In the genomic region with DNA sequence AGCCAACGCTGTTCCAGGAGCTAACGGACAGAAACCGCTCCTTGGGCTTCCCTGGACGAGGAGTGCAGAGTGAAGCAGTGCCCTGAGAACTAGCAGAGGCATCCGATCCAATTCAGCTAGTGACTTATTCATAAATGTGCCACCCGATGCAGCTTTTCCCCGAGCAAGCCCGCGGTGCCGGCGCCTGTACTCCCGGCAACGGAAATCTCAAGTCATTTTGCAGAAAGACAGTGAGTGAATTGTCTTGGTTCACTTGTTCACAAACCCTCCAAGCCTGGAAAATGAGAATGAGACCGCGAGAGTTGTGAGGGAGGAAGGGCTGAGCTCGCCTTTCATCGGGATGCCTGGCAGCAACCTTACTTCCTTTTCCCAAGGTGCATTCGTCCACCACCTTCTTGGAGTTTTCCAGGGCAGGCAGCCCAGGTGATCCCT, we compare ENCODE assay signal across 16 cellular contexts.
DNase-seq lines count a peak whose midpoint lies in the region; ATAC-seq, FAIRE-seq and TF ChIP-seq lines count a peak whose summit lies in the region.
"Had no signal": no experiment of that assay in that cellular context is flagged by ENCODE, and none has a peak within 500 bp of the region (broad histone marks: within the 10 kb centered on the region; RNA-seq: fewer than 3 reads in every experiment).

No MANE protein-coding gene starts in this region.

- TF ChIP-seq CTCF in WTC11 (IDR thresholded peaks at IDR 0.05) (no peak), keratinocyte (optimal IDR thresholded peaks at IDR 0.05 in 1 of 3, IDR thresholded peaks at IDR 0.05 in 1 of 3, conservative IDR thresholded peaks at IDR 0.05 in 1 of 3; ENCODE audit: extremely low read depth in 1 of 3, insufficient read depth in 2 of 3, low read length in 3 of 3) (no peak), prostate gland (IDR thresholded peaks at IDR 0.05) (no peak), gastroesophageal sphincter (IDR thresholded peaks at IDR 0.05) (no peak), omental fat pad (IDR thresholded peaks at IDR 0.05) (no peak)

- H4K20me1 ChIP-seq in keratinocyte (ENCODE audit: control insufficient read depth, extremely low read depth, insufficient read depth, low read length) = no peaks in the 10 kb centered on the region

- H3K79me2 ChIP-seq in keratinocyte (ENCODE audit: control insufficient read depth, insufficient read depth, low read length) = no peaks in the 10 kb centered on the region

- POLR2A ChIA-PET in WTC11 (lab: Charles Lee) = no interaction called here

- H3K9me1 ChIP-seq in keratinocyte (ENCODE audit: control insufficient read depth, extremely low read depth, insufficient read depth, low read length) = no peaks in the 10 kb centered on the region

- H3K27ac ChIP-seq in keratinocyte (ENCODE audit: control insufficient read depth, insufficient read depth, low read length) (no peak overlapping the region), prostate gland (peak overlapping the region; percentile 52), gastroesophageal sphincter (peak overlapping the region in 1 of 4 donors; percentile 45)
- H3K27ac ChIP-seq: right lobe of liver had no signal

- no peaks in the 10 kb centered on the region for H3K27me3 Mint-ChIP-seq in WTC11 (ENCODE audit: low read depth)

- no peak overlapping the region for H2AFZ ChIP-seq in keratinocyte (ENCODE audit: control insufficient read depth, low read length)

- DNase-seq in COLO829 (ENCODE audit: low spot score) (peak; percentile 48), WTC11 (ENCODE audit: low spot score) (no peak), keratinocyte (ENCODE audit: low read depth, low spot score) (no peak), prostate gland (ENCODE audit: low spot score) (no peak), GDM1 (lab: John Stamatoyannopoulos, UW) (no peak), omental fat pad (ENCODE audit: low spot score) (no peak), glomerular visceral epithelial cell (ENCODE audit: extremely low spot score) (no peak)
- DNase-seq: activated naive CD4-positive, alpha-beta T cell; Calu3; foreskin fibroblast; right lobe of liver; stimulated activated CD4-positive, alpha-beta T cell treated with anti-CD3 and anti-CD28 coated beads, Interleukin-4, amount 100 ng/mL, for 24 hours had no signal

- H3K4me2 ChIP-seq in keratinocyte (ENCODE audit: control insufficient read depth, extremely low read depth, insufficient read depth, low read depth, low read length) = peak overlapping the region; percentile 33

- TF ChIP-seq EP300 in gastroesophageal sphincter (IDR thresholded peaks at IDR 0.05) = no peak

- CTCF ChIA-PET in WTC11 (lab: Charles Lee) = interaction anchor here (0.8 to 2.7 kb wide), 11 partner anchors 10 to 141 kb away, joined by 3 to 19 read pairs (median 5); no protein-coding TSS in a partner anchor

- H3K9ac ChIP-seq in keratinocyte (ENCODE audit: control insufficient read depth, extremely low read depth, insufficient read depth, low read length) = no peak overlapping the region

- H3K36me3 Mint-ChIP-seq in WTC11 = no peaks in the 10 kb centered on the region

- 52% methylated on average over 18 of the region's 18 CpGs for WGBS in prostate gland
- 76% methylated on average over 16 of the region's 18 CpGs; no CpG with 5 or more reads in 1 of the 2 donors for WGBS in gastroesophageal sphincter (ENCODE audit: low coverage in 1 of 2), 2 donors

- no peaks in the 10 kb centered on the region for H3K36me3 ChIP-seq in keratinocyte (ENCODE audit: control insufficient read depth in 2 of 2, extremely low read depth in 1 of 2, insufficient read depth in 2 of 2, low read length in 2 of 2)
- H3K36me3 ChIP-seq in prostate gland = no peaks in the 10 kb centered on the region
- no peaks in the 10 kb centered on the region for H3K36me3 ChIP-seq in gastroesophageal sphincter
- H3K36me3 ChIP-seq: right lobe of liver had no signal

- peak overlapping the region; percentile 34; the same call in 1 of the 2 replicates for H3K27ac Mint-ChIP-seq in WTC11
- H3K27ac Mint-ChIP-seq: endodermal cell had no signal

- H3K4me3 Mint-ChIP-seq in WTC11 = no peak overlapping the region
- H3K4me3 Mint-ChIP-seq: endodermal cell had no signal

- intact Hi-C loops in prostate gland (cut with DNase I) = no loop called here

- H3K4me1 ChIP-seq in keratinocyte (ENCODE audit: control insufficient read depth, extremely low read depth, insufficient read depth, low read length) (peaks cover 21% of the 10 kb centered on the region), prostate gland (replicated peaks) (peaks cover 3% of the 10 kb centered on the region), gastroesophageal sphincter (peaks cover 0 to 6% (median 0%) of the 10 kb centered on the region in 3 donors)

- H3K27me3 ChIP-seq in keratinocyte (ENCODE audit: control insufficient read depth, extremely low read depth, insufficient read depth, low read length) (peaks cover 9% of the 10 kb centered on the region), prostate gland (replicated peaks; ENCODE audit: insufficient read depth) (no peaks in the 10 kb centered on the region), gastroesophageal sphincter (no peaks in the 10 kb centered on the region)
- H3K27me3 ChIP-seq: right lobe of liver had no signal

- no peak overlapping the region for H3K4me3 ChIP-seq in keratinocyte (ENCODE audit: control insufficient read depth in 2 of 3, extremely low read depth in 1 of 3, insufficient read depth in 2 of 3, low read depth in 1 of 3, low read length in 3 of 3)
- no peak overlapping the region for H3K4me3 ChIP-seq in prostate gland
- H3K4me3 ChIP-seq in gastroesophageal sphincter = no peak overlapping the region
- H3K4me3 ChIP-seq: right lobe of liver had no signal

- H3K9me3 ChIP-seq in keratinocyte (ENCODE audit: control insufficient read depth, low read depth, low read length) (no peaks in the 10 kb centered on the region), prostate gland (no peaks in the 10 kb centered on the region), gastroesophageal sphincter (no peaks in the 10 kb centered on the region)
- H3K9me3 ChIP-seq: right lobe of liver had no signal

- dilution Hi-C loops in keratinocyte (cut with MboI; ENCODE audit: extremely low pct_ligation_motif_present, low sequenced_read_pairs) = no loop called here

- H3K9me3 Mint-ChIP-seq in WTC11 = no peaks in the 10 kb centered on the region
- H3K9me3 Mint-ChIP-seq: endodermal cell had no signal

- peaks cover 56% of the 10 kb centered on the region for H3K4me1 Mint-ChIP-seq in WTC11

- FAIRE-seq in keratinocyte (lab: Jason Lieb, UNC) = no peak
- FAIRE-seq: GM18507, HepG2 had no signal

- ATAC-seq in WTC11 (no peak), gastroesophageal sphincter (no peak), omental fat pad (ENCODE audit: low FRiP score) (no peak)
- ATAC-seq: HepG2 had no signal

- TF ChIP-seq POLR2A in prostate gland (IDR thresholded peaks at IDR 0.05) (no peak), gastroesophageal sphincter (IDR thresholded peaks at IDR 0.05) (no peak)

TF ChIP-seq in WTC11, 78 proteins besides CTCF, POLR2A, EP300 and RAD21 (continues in another document):
- no peak for TF ChIP-seq NR2C2 (CRISPR knock-in tag; IDR thresholded peaks at IDR 0.05)
- no peak for TF ChIP-seq FOXJ3 (CRISPR knock-in tag; IDR thresholded peaks at IDR 0.05; ENCODE audit: borderline replicate concordance)
- no peak for TF ChIP-seq ATF1 (CRISPR knock-in tag; IDR thresholded peaks at IDR 0.05)
- TF ChIP-seq, protein P1, sequence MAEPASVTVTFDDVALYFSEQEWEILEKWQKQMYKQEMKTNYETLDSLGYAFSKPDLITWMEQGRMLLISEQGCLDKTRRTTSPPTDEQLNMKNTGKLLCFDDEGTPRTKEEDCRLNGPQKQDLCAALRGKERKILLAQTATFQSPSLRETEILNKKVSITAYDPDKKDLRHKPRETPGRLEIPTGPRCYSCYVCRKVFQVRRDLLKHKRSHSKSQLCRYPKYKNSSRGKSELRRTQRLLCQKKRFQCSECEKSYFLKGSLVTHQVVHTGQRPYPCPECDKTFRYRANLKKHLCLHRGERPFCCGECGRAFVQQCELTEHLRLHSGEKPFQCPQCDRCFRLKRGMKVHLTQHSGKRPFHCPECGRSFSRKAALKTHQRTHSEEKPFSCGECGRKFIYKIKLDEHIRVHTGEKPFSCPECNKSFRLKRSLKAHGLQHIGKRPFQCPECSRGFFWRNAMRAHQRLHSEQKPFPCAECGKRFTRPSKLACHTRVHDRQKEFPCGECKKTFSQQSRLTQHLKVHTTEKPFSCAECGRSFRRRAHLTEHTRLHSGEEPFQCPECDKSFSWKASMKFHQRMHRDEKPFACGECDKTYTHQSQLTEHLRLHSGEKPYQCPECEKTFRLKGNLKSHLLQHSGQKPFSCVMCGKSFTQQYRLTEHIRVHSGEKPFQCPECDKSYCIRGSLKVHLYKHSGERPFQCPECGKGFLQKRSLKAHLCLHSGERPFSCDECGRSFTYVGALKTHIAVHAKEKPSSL (CRISPR knock-in tag; conservative IDR thresholded peaks at IDR 0.05) = no peak
- TF ChIP-seq, protein P2, sequence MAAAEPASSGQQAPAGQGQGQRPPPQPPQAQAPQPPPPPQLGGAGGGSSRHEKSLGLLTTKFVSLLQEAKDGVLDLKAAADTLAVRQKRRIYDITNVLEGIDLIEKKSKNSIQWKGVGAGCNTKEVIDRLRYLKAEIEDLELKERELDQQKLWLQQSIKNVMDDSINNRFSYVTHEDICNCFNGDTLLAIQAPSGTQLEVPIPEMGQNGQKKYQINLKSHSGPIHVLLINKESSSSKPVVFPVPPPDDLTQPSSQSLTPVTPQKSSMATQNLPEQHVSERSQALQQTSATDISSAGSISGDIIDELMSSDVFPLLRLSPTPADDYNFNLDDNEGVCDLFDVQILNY (CRISPR knock-in tag; IDR thresholded peaks at IDR 0.05) = no peak
- no peak for TF ChIP-seq CREM (CRISPR knock-in tag; IDR thresholded peaks at IDR 0.05)
- no peak for TF ChIP-seq TP53 (CRISPR knock-in tag; IDR thresholded peaks at IDR 0.05)
- no peak for TF ChIP-seq NR1H2 (CRISPR knock-in tag; IDR thresholded peaks at IDR 0.05)
- no peak for TF ChIP-seq JUN (CRISPR knock-in tag; IDR thresholded peaks at IDR 0.05)
- TF ChIP-seq, protein P3, sequence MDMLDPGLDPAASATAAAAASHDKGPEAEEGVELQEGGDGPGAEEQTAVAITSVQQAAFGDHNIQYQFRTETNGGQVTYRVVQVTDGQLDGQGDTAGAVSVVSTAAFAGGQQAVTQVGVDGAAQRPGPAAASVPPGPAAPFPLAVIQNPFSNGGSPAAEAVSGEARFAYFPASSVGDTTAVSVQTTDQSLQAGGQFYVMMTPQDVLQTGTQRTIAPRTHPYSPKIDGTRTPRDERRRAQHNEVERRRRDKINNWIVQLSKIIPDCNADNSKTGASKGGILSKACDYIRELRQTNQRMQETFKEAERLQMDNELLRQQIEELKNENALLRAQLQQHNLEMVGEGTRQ (CRISPR knock-in tag; IDR thresholded peaks at IDR 0.05) = no peak
